10 cellular contexts compared by ENCODE assay signal in the genomic region with DNA sequence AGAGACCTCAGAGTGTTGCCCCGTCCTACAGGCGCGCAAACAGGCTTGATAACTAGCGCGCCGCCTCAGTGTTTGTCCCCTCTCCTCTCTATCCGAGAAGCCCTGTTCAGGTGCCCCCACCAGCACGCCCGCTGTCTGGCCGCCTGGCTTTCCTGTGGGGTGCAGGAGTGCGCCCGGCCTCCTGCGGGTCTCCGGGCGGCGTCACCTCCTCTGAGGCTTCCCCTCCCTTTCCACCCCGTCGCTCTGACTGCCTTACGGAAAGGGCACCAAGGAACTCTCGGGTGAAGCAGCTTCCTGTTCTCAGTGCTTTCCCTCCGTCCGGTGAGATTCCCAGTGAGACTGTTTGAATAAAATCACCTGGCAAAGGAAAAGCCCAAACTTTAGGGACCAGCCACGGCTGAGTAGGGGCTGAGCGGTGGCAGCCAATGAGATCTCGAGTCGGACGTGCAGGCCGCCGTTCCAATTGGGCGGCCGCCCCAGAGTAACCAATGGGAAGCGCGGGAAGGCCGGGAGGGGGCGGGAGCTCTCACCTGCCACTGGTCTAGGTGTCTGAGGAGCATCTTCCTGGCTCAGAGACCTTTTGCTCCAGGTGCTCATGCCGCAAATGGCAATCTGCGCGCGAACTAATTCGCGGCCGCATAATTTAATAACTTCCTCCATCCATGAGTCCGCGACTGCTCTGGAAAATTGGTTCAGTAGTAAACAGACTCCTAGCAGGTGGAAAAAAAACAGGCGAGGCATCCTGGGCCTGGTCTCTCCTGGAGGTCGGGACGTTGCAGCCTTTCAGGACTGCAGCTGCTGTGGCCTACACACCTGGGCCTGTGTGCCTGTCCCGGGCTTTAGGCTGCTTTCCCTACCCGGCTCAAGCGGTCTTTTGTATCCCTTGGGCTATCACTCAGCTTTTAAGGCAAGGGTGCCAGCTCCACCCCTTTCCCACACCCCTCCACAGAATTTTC. TPM values are rescaled to one million over a fixed set of nuclear protein-coding genes. Genes with fewer than 3 reads are reported as not detected.
A peak's percentile ranks its signal among the peaks of the same experiment; 100 is the strongest.
DNase-seq lines count a peak whose midpoint lies in the region; ATAC-seq and TF ChIP-seq lines count a peak whose summit lies in the region.
"Not testable (repeated sequence)": the region's sequence is repeated elsewhere in the genome, so short reads cannot be mapped to it uniquely, and the experiment has no call there.
"Had no signal": no experiment of that assay in that cellular context is flagged by ENCODE, and none has a peak within 500 bp of the region (broad histone marks: within the 10 kb centered on the region; RNA-seq: fewer than 3 reads in every experiment).

Gene RLN2 (minus strand): TSS at position 877 of the 956 bp plus-strand sequence. CDS start 136 bp downstream, at position 741.

- H4K20me1 ChIP-seq in SK-N-SH (ENCODE audit: insufficient read depth): not testable (repeated sequence)

- peak; percentile 100 for ATAC-seq in GM19324 (IDR thresholded peaks at IDR 0.05; ENCODE audit: low FRiP score, unreplicated experiment)
- peak; percentile 99 for ATAC-seq in HG02623 (IDR thresholded peaks at IDR 0.05; ENCODE audit: unreplicated experiment)
- peak; percentile 99 for ATAC-seq in HG03457 (IDR thresholded peaks at IDR 0.05; ENCODE audit: unreplicated experiment)
- ATAC-seq in left ventricle myocardium superior: peak; percentile 100
- ATAC-seq in psoas muscle: peak; percentile 99 to 100 (median 100)

- H3K9me3 Mint-ChIP-seq in activated naive CD8-positive, alpha-beta T cell treated with anti-CD3 and anti-CD28 coated beads for 36 hours: not testable (repeated sequence)

- not testable (repeated sequence) for H3K27me3 ChIP-seq in SK-N-SH (ENCODE audit: insufficient read depth); psoas muscle (ENCODE audit: insufficient read depth in 3 of 3, low read length in 2 of 3)

- not testable (repeated sequence) for H3K9me2 ChIP-seq in SK-N-SH

- H3F3A ChIP-seq in SK-N-SH (replicated peaks; ENCODE audit: insufficient read depth): not testable (repeated sequence)

- DNase-seq in COR-L47 (lab: John Stamatoyannopoulos, UW) (peak; percentile 4), SK-N-SH (peak; percentile 12)
- not testable (repeated sequence) for DNase-seq in activated naive CD8-positive, alpha-beta T cell treated with anti-CD3 and anti-CD28 coated beads for 36 hours; left ventricle myocardium superior; psoas muscle

- H3K9me3 ChIP-seq in SK-N-SH, psoas muscle: not testable (repeated sequence)

- not testable (repeated sequence) for H3K9ac ChIP-seq in SK-N-SH

- POLR2A ChIA-PET in SK-N-SH (lab: Yijun Ruan, JAX): not testable (repeated sequence)

- H3K36me3 ChIP-seq in SK-N-SH (replicated peaks in 1 of 2; ENCODE audit: control insufficient read depth in 1 of 2, insufficient read depth in 2 of 2, low read length in 1 of 2); psoas muscle (ENCODE audit: insufficient read depth in 1 of 2, low read depth in 1 of 2): not testable (repeated sequence)

- H3K4me1 Mint-ChIP-seq in activated naive CD8-positive, alpha-beta T cell treated with anti-CD3 and anti-CD28 coated beads for 36 hours: peaks cover 31% of the 10 kb centered on the region

- WGBS in SK-N-SH (ENCODE audit: low lambda C conversion rate): 27% methylated on average over 6 of the region's 50 CpGs
- 26 to 36% (median 32%) methylated on average over 15 of the region's 50 CpGs for WGBS in psoas muscle, 3 donors

- H3K27ac Mint-ChIP-seq in activated naive CD8-positive, alpha-beta T cell treated with anti-CD3 and anti-CD28 coated beads for 36 hours: not testable (repeated sequence)

- not testable (repeated sequence) for H3K4me2 ChIP-seq in SK-N-SH

- intact Hi-C loops in left ventricle myocardium superior (cut with micrococcal nuclease); psoas muscle (cut with DNase I): not testable (repeated sequence)

- H2AFZ ChIP-seq in SK-N-SH (ENCODE audit: low read depth): peak within 1 kb of the TSS; percentile 70; the same call in 1 of the 2 replicates

- H3K4me3 ChIP-seq in SK-N-SH (ENCODE audit: low read depth in 2 of 2, low read length in 1 of 2): peak within 1 kb of the TSS in 1 of 2 experiments; percentile 36; a peak in 2 of 4 replicates
- H3K4me3 ChIP-seq in psoas muscle: not testable (repeated sequence)

- not testable (repeated sequence) for TF ChIP-seq CTCF in SK-N-SH (IDR thresholded peaks at IDR 0.05); psoas muscle (IDR thresholded peaks at IDR 0.05)

- not testable (repeated sequence) for H3K27me3 Mint-ChIP-seq in activated naive CD8-positive, alpha-beta T cell treated with anti-CD3 and anti-CD28 coated beads for 36 hours

- not testable (repeated sequence) for H3K36me3 Mint-ChIP-seq in activated naive CD8-positive, alpha-beta T cell treated with anti-CD3 and anti-CD28 coated beads for 36 hours

- H3K4me1 ChIP-seq in SK-N-SH (ENCODE audit: control insufficient read depth in 1 of 2, insufficient read depth in 2 of 2, low read depth in 1 of 2, low read length in 1 of 2); psoas muscle: not testable (repeated sequence)

- TF ChIP-seq EP300 in SK-N-SH (IDR thresholded peaks at IDR 0.05; ENCODE audit: borderline replicate concordance in 1 of 2, low read depth in 1 of 2, low read length in 1 of 2): not testable (repeated sequence)

- peak within 1 kb of the TSS; percentile 52 for H3K4me3 Mint-ChIP-seq in activated naive CD8-positive, alpha-beta T cell treated with anti-CD3 and anti-CD28 coated beads for 36 hours

- not testable (repeated sequence) for H3K79me2 ChIP-seq in SK-N-SH (ENCODE audit: insufficient read depth)

- H3K27ac ChIP-seq in SK-N-SH (ENCODE audit: low read depth in 2 of 2, low read length in 1 of 2); psoas muscle: not testable (repeated sequence)

- TF ChIP-seq RAD21 in SK-N-SH (IDR thresholded peaks at IDR 0.05; ENCODE audit: low read length): not testable (repeated sequence)

- CTCF ChIA-PET in SK-N-SH (lab: Yijun Ruan, JAX): not testable (repeated sequence)

RNA-seq across cellular contexts. Expression of gene RLN2, which starts in this region (rescaled TPM):
- polyA plus RNA-seq in SK-N-SH (2012; rRNA removed): 0.50 and 0.51 TPM in 2 replicates
- polyA plus RNA-seq in SK-N-SH (2012; cell fraction: cytosol; rRNA removed): 0.52 and 0.81 TPM in 2 replicates
- 0.32 TPM in 1 of 2 replicates, not detected in the other for polyA plus RNA-seq in SK-N-SH (2012; cell fraction: nucleus; rRNA removed)
- 1 to 10 TPM; 2.8 to 5.1 TPM for total RNA-seq in activated naive CD8-positive, alpha-beta T cell treated with anti-CD3 and anti-CD28 coated beads for 36 hours
- not detected for total RNA-seq in left ventricle myocardium superior
- total RNA-seq in psoas muscle: not detected
- polyA plus RNA-seq in psoas muscle: under 1 TPM in 1 of 3 donors, not detected in 2; 0.17 TPM
- total RNA-seq: ascending aorta, fibroblast of lung had no signal
- polyA plus RNA-seq: fibroblast of lung had no signal

Comparison
In these comparisons a context has a peak if more than half of its experiments do, and no peak if none do; other contexts are left out.
1. Peak in DNase-seq in SK-N-SH; RNA of the gene not detected or under 1 TPM.
2. Peak in ATAC-seq in left ventricle myocardium superior; RNA of the gene not detected or under 1 TPM.
3. Peak in ATAC-seq in psoas muscle; RNA of the gene not detected or under 1 TPM.